ENCODE assay signal across 20 cellular contexts in the genomic region with DNA sequence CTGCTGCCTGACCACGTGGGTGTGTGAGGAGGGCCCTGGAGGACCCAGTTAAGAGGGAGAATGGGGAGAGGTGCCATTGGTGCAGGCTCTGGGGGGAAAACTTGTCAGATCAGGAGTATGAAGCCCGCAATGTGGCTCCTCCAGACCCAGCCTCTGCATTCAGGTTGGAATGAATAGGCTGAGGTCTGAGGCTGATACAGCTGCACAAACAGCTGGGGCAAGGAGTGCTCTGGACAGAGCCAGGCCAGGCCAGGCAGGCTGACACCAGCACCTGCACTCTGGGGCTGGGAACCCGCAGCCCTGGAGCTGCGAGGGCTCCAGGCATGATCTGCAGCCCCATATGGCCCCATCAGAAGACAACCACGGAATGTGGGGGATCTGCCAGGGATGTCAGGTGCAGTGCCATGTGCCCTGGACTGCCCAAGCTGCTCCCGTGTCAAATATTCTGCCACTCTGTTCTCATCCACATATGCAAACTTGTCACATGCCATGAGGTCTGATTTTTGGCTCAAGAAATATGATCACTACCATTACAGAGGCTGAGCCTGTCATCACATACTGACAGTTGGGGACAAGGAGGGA. TPM values are rescaled to one million over a fixed set of nuclear protein-coding genes. Genes with fewer than 3 reads are reported as not detected.
DNase-seq lines count a peak whose midpoint lies in the region; ATAC-seq, FAIRE-seq and TF ChIP-seq lines count a peak whose summit lies in the region.
"Had no signal": no experiment of that assay in that cellular context is flagged by ENCODE, and none has a peak within 500 bp of the region (broad histone marks: within the 10 kb centered on the region; RNA-seq: fewer than 3 reads in every experiment).

No MANE protein-coding gene starts in this region.

- no peak for TF ChIP-seq POLR2A in heart left ventricle (IDR thresholded peaks at IDR 0.05)

- no peaks in the 10 kb centered on the region for H3K36me3 ChIP-seq in heart left ventricle
- H3K36me3 ChIP-seq in small intestine (ENCODE audit: control insufficient read depth in 2 of 2, insufficient read depth in 2 of 2, low read length in 2 of 2), result no peaks in the 10 kb centered on the region

- H3K27ac ChIP-seq in heart left ventricle (peak overlapping the region in 3 of 12 donors; percentile 2 to 46 (median 39)), small intestine (ENCODE audit: low read depth in 1 of 2, low read length in 1 of 2) (no peak overlapping the region)
- H3K27ac ChIP-seq: RWPE1 had no signal

- peak; percentile 24 for DNase-seq in COLO668 (lab: John Stamatoyannopoulos, UW; ENCODE audit: unreplicated experiment)
- DNase-seq in G401 (ENCODE audit: low spot score), result peak; percentile 93
- DNase-seq in heart left ventricle, result peak in 2 of 5 donors; percentile 36 to 54
- DNase-seq in posterior vena cava (ENCODE audit: low spot score), result peak; percentile 58
- DNase-seq in HPDE6-E6E7 (ENCODE audit: extremely low spot score), result no peak
- DNase-seq in small intestine, result no peak
- DNase-seq: ACHN, AML-193, COR-L47, H7, Kasumi-1, MM.1S, NCI-H1092 treated with DMSO at 0.1 percent for 48 hours, NCI-H2107, NCI-H345 had no signal

- H3K4me3 ChIP-seq in heart left ventricle, result no peak overlapping the region
- no peak overlapping the region for H3K4me3 ChIP-seq in small intestine (ENCODE audit: low read depth in 1 of 2, low read length in 2 of 2)

- in situ Hi-C loops in G401 (cut with HindIII; ENCODE audit: low sequenced_read_pairs), result no loop called here

- H3K27me3 ChIP-seq in heart left ventricle, result peaks cover 0 to 8% (median 0%) of the 10 kb centered on the region in 9 donors
- peaks cover 0 to 4% of the 10 kb centered on the region in 2 donors for H3K27me3 ChIP-seq in small intestine (ENCODE audit: control insufficient read depth in 2 of 2, insufficient read depth in 2 of 2, low read length in 2 of 2)

- H3K4me1 ChIP-seq in heart left ventricle, result peaks cover 0 to 19% (median 0%) of the 10 kb centered on the region in 12 donors
- no peaks in the 10 kb centered on the region for H3K4me1 ChIP-seq in small intestine (ENCODE audit: control insufficient read depth in 2 of 2, insufficient read depth in 1 of 2, low read depth in 1 of 2, low read length in 1 of 2)

- FAIRE-seq in small intestine (lab: Jason Lieb, UNC), result no peak
- FAIRE-seq: GM19239 had no signal

- 47 to 78% (median 55%) methylated on average over 4 to 6 of the region's 6 CpGs for WGBS in heart left ventricle, 4 donors
- 64 to 71% (median 68%) methylated on average over 6 of the region's 6 CpGs for WGBS in small intestine, 3 donors

- H3K9me3 ChIP-seq in heart left ventricle (no peaks in the 10 kb centered on the region), small intestine (ENCODE audit: control insufficient read depth, low read depth) (no peaks in the 10 kb centered on the region)

- no peak for TF ChIP-seq CTCF in heart left ventricle (IDR thresholded peaks at IDR 0.05)

- intact Hi-C loops in heart left ventricle (cut with DNase I), result no loop called here
- intact Hi-C loops in posterior vena cava (cut with DNase I), result no loop called here

- ATAC-seq in heart left ventricle (peak; percentile 34 to 81 (median 56)), GM19397 (IDR thresholded peaks at IDR 0.05; ENCODE audit: unreplicated experiment) (no peak)

RNA-seq across cellular contexts. Expression of a gene that starts 27.2 kb away (rescaled TPM):
- total RNA-seq in G401 (2014; rRNA removed; shearing (Covaris generic)), result 2.6 and 4.3 TPM in 2 replicates
- total RNA-seq in heart left ventricle (10 to 100 TPM; 11.5 to 32.4 (median 17.6) TPM), posterior vena cava (1 to 10 TPM in 1 of 2 donors, under 1 TPM in 1; 0.56 to 1.3 TPM)
- polyA plus RNA-seq in heart left ventricle (10 to 100 TPM; 14.8 to 22.3 TPM), small intestine (1 to 10 TPM in 1 of 3 donors, not detected in 2; 1.9 TPM)
- total RNA-seq: SK-MEL-5 had no signal
- polyA plus RNA-seq: CD14-positive monocyte had no signal

Comparison
In these comparisons a context has a peak if more than half of its experiments do, and no peak if none do; other contexts are left out.
1. DNase-seq: peak in COLO668 (single experiment), G401 (single experiment) and posterior vena cava (single experiment); none in HPDE6-E6E7 (single experiment) and small intestine (single experiment).